8 cellular contexts compared by ENCODE assay signal in the genomic region with DNA sequence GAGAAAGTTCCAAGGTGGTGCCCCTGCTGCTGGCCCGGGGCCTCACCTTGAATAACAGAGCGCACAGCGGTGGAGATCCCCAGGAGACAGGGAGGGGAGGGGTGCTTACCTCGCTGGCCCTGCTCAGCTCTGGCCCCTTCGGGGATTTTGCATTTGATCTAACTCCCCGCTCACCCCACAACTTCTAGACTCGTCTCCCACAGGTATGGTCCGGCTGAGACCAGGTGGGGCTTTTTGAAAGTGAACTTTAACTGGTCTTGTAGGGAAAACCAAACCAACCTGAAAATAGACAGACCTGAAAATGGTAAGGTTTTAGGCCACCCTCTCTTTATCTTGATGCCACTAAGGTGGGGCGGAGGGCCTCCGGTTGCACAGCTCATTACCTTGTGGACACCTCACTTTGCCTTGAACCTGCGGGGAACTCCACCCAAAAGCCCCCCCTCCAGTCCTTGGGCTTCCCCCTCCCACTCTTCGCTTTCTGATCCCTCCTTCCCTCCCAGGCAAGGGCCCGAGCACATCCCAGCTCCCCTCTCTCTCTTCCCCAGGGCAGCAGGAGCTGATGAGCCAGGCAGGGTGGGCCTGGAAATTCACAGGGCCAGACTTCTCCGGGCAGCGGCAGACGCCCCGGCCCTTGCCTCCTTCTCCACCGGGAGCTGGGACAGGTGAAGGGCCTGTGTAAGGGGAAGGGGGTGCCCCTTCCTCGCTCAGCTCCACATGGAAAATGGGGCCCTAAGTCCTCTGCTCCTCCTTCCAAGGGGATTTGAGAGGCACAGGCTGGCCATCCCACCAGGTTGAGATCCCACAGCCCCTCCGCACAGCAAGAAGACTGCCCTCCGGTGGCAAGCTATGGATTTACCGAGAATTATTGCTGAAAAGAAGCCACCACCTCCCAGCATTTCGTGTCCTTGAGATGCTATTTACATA. TPM values are rescaled to one million over a fixed set of nuclear protein-coding genes. Genes with fewer than 3 reads are reported as not detected.
A peak's percentile ranks its signal among the peaks of the same experiment; 100 is the strongest.
DNase-seq lines count a peak whose midpoint lies in the region; ATAC-seq, FAIRE-seq and TF ChIP-seq lines count a peak whose summit lies in the region.

No MANE protein-coding gene starts in this region.

- H3K27me3 Mint-ChIP-seq in mesothelial cell of epicardium (ENCODE audit: low read depth), result peaks cover 8% of the 10 kb centered on the region

- no peaks in the 10 kb centered on the region for H3K9me3 ChIP-seq in suprapubic skin

- H3K27ac ChIP-seq in suprapubic skin, result no peak overlapping the region

- H3K36me3 ChIP-seq in suprapubic skin, result no peaks in the 10 kb centered on the region

- ATAC-seq in GM19467 (IDR thresholded peaks at IDR 0.05; ENCODE audit: unreplicated experiment) (peak; percentile 41), SK-N-SH treated with all-trans-retinoic acid at 6 μM for 48 hours (peak; percentile 86)

- H3K36me3 Mint-ChIP-seq in mesothelial cell of epicardium, result peaks cover 2% of the 10 kb centered on the region

- TF ChIP-seq EP300 in suprapubic skin (IDR thresholded peaks at IDR 0.05), result no peak

- peak; percentile 27 for DNase-seq in NCI-H2196 (lab: John Stamatoyannopoulos, UW; ENCODE audit: unreplicated experiment)
- no peak for DNase-seq in NCI-H2196 treated with DMSO at 0.1 percent for 48 hours (lab: John Stamatoyannopoulos, UW; ENCODE audit: unreplicated experiment)
- DNase-seq in HTR-8/SVneo (ENCODE audit: insufficient read length, low spot score), result peak; percentile 64
- DNase-seq in cerebellar cortex (ENCODE audit: low spot score), result peak; percentile 45
- peak in 1 of 2 experiments; percentile 67 for DNase-seq in mesothelial cell of epicardium (ENCODE audit: low spot score in 2 of 2, unreplicated experiment in 2 of 2)
- no peak for DNase-seq in suprapubic skin (ENCODE audit: low spot score in 2 of 2)

- WGBS in suprapubic skin, result 30% methylated on average over 23 of the region's 23 CpGs

- peaks cover 6% of the 10 kb centered on the region for H3K4me1 ChIP-seq in suprapubic skin

- peaks cover 17% of the 10 kb centered on the region for H3K4me1 Mint-ChIP-seq in mesothelial cell of epicardium

- no peak overlapping the region for H3K4me3 Mint-ChIP-seq in mesothelial cell of epicardium

- no peak overlapping the region for H3K4me3 ChIP-seq in suprapubic skin

- peaks cover 17% of the 10 kb centered on the region for H3K27me3 ChIP-seq in suprapubic skin

- TF ChIP-seq CTCF in mesothelial cell of epicardium (IDR thresholded peaks at IDR 0.05; ENCODE audit: unreplicated experiment) (peak; percentile 52), suprapubic skin (IDR thresholded peaks at IDR 0.05) (no peak)

- no peak for FAIRE-seq in HTR-8/SVneo (lab: Jason Lieb, UNC)

- peaks cover 16% of the 10 kb centered on the region for H3K9me3 Mint-ChIP-seq in mesothelial cell of epicardium

- TF ChIP-seq POLR2A in suprapubic skin (IDR thresholded peaks at IDR 0.05), result no peak

- H3K27ac Mint-ChIP-seq in mesothelial cell of epicardium, result peak overlapping the region; percentile 81

TF ChIP-seq in SK-N-SH treated with all-trans-retinoic acid at 6 μM for 48 hours, 23 proteins besides CTCF, POLR2A, EP300 and RAD21:
- TF ChIP-seq, protein P1, sequence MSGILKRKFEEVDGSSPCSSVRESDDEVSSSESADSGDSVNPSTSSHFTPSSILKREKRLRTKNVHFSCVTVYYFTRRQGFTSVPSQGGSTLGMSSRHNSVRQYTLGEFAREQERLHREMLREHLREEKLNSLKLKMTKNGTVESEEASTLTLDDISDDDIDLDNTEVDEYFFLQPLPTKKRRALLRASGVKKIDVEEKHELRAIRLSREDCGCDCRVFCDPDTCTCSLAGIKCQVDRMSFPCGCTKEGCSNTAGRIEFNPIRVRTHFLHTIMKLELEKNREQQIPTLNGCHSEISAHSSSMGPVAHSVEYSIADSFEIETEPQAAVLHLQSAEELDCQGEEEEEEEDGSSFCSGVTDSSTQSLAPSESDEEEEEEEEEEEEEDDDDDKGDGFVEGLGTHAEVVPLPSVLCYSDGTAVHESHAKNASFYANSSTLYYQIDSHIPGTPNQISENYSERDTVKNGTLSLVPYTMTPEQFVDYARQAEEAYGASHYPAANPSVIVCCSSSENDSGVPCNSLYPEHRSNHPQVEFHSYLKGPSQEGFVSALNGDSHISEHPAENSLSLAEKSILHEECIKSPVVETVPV (CRISPR knock-in tag; IDR thresholded peaks at IDR 0.05), result no peak
- no peak for TF ChIP-seq ESRRG (CRISPR knock-in tag; IDR thresholded peaks at IDR 0.05)
- TF ChIP-seq ZNF70 (CRISPR knock-in tag; IDR thresholded peaks at IDR 0.05), result no peak
- no peak for TF ChIP-seq ZNF8 (CRISPR knock-in tag; IDR thresholded peaks at IDR 0.05)
- no peak for TF ChIP-seq PPARA (CRISPR knock-in tag; IDR thresholded peaks at IDR 0.05; ENCODE audit: borderline replicate concordance)
- TF ChIP-seq GLIS3 (CRISPR knock-in tag; IDR thresholded peaks at IDR 0.05), result no peak
- TF ChIP-seq ZFP3 (CRISPR knock-in tag; IDR thresholded peaks at IDR 0.05), result no peak
- TF ChIP-seq ZNF565 (CRISPR knock-in tag; conservative IDR thresholded peaks at IDR 0.05; ENCODE audit: low read depth), result no peak
- TF ChIP-seq, protein P2, sequence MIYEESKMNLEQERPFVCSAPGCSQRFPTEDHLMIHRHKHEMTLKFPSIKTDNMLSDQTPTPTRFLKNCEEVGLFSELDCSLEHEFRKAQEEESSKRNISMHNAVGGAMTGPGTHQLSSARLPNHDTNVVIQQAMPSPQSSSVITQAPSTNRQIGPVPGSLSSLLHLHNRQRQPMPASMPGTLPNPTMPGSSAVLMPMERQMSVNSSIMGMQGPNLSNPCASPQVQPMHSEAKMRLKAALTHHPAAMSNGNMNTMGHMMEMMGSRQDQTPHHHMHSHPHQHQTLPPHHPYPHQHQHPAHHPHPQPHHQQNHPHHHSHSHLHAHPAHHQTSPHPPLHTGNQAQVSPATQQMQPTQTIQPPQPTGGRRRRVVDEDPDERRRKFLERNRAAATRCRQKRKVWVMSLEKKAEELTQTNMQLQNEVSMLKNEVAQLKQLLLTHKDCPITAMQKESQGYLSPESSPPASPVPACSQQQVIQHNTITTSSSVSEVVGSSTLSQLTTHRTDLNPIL (CRISPR knock-in tag; IDR thresholded peaks at IDR 0.05; ENCODE audit: low read depth), result no peak
- TF ChIP-seq, protein P3, sequence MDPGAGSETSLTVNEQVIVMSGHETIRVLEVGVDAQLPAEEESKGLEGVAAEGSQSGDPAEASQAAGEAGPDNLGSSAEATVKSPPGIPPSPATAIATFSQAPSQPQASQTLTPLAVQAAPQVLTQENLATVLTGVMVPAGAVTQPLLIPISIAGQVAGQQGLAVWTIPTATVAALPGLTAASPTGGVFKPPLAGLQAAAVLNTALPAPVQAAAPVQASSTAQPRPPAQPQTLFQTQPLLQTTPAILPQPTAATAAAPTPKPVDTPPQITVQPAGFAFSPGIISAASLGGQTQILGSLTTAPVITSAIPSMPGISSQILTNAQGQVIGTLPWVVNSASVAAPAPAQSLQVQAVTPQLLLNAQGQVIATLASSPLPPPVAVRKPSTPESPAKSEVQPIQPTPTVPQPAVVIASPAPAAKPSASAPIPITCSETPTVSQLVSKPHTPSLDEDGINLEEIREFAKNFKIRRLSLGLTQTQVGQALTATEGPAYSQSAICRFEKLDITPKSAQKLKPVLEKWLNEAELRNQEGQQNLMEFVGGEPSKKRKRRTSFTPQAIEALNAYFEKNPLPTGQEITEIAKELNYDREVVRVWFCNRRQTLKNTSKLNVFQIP (CRISPR knock-in tag; IDR thresholded peaks at IDR 0.05; ENCODE audit: borderline replicate concordance, low read depth), result no peak
- no peak for TF ChIP-seq ISL1 (CRISPR knock-in tag; IDR thresholded peaks at IDR 0.05)
- no peak for TF ChIP-seq RARB (CRISPR knock-in tag; IDR thresholded peaks at IDR 0.05)
- no peak for TF ChIP-seq OSR1 (CRISPR knock-in tag; IDR thresholded peaks at IDR 0.05)

RNA-seq across cellular contexts. Expression of a gene that starts 16.1 kb away (rescaled TPM):
- total RNA-seq in mesothelial cell of epicardium, result 0.31 to 0.53 TPM (median 0.41 TPM) in 3 replicates
- total RNA-seq in suprapubic skin, result 1 to 10 TPM in 1 of 4 donors, under 1 TPM in 3; 0.30 to 1.2 (median 0.75) TPM

RNA-seq across cellular contexts. Expression of a gene that starts 59.9 kb away (rescaled TPM):
- 31.7 to 37.5 TPM (median 32.0 TPM) in 3 replicates for total RNA-seq in mesothelial cell of epicardium
- total RNA-seq in suprapubic skin, result 10 to 100 TPM; 31.1 to 40.3 (median 35.9) TPM

Comparison
In these comparisons a context has a peak if more than half of its experiments do, and no peak if none do; other contexts are left out.
1. DNase-seq: peak in NCI-H2196 (single experiment), HTR-8/SVneo (single experiment) and cerebellar cortex (single experiment); none in NCI-H2196 treated with DMSO at 0.1 percent for 48 hours (single experiment) and suprapubic skin (0 of 2).